ENCODE assay signal across 8 cellular contexts in genomic region chrX:38803286-38803608, GRCh38. TPM values are rescaled to one million over a fixed set of nuclear protein-coding genes. Genes with fewer than 3 reads are reported as not detected.
DNase-seq lines count a peak whose midpoint lies in the region; ATAC-seq and TF ChIP-seq lines count a peak whose summit lies in the region.

No MANE protein-coding gene starts in this region.

- CTCF ChIA-PET in T-cell (lab: Charles Lee) = no interaction called here

- peak overlapping the region; percentile 79 for H3K4me3 ChIP-seq in fibroblast of the aortic adventitia (ENCODE audit: low read depth, low read length)

- TF ChIP-seq CTCF in fibroblast of the aortic adventitia (IDR thresholded peaks at IDR 0.05; ENCODE audit: insufficient read depth, low read length) = no peak

- H3K4me3 Mint-ChIP-seq in T-cell = peak overlapping the region; percentile 78 to 87 (median 82)

- H3K36me3 Mint-ChIP-seq in T-cell = peaks cover 4% of the 10 kb centered on the region

- peak overlapping the region; percentile 90 to 92 for H3K27ac Mint-ChIP-seq in T-cell

- DNase-seq in NCI-H2227 treated with DMSO at 0.1 percent for 48 hours (lab: John Stamatoyannopoulos, UW) (peak; percentile 61), NCI-H2227 (lab: John Stamatoyannopoulos, UW; ENCODE audit: unreplicated experiment) (no peak), T-cell (no peak), fibroblast of the aortic adventitia (ENCODE audit: low read depth) (no peak), sciatic nerve (ENCODE audit: low spot score) (no peak), epidermal melanocyte (ENCODE audit: insufficient read length, low spot score) (no peak), SW480 (ENCODE audit: low spot score) (no peak)

- ATAC-seq in T-cell (replicated peaks in 1 of 4) = no peak
- peak; percentile 1 for ATAC-seq in sciatic nerve
- no peak for ATAC-seq in GM21576 (IDR thresholded peaks at IDR 0.05; ENCODE audit: unreplicated experiment)

- H3K27me3 Mint-ChIP-seq in T-cell = peaks cover 0 to 7% of the 10 kb centered on the region in 2 donors

- H3K4me1 Mint-ChIP-seq in T-cell = peaks cover 22 to 34% (median 31%) of the 10 kb centered on the region in 3 donors

- H3K9me3 Mint-ChIP-seq in T-cell = no peaks in the 10 kb centered on the region

- intact Hi-C loops in sciatic nerve (cut with DNase I) = no loop called here

- POLR2A ChIA-PET in T-cell (lab: Charles Lee) = no interaction called here

RNA-seq across cellular contexts. Expression of gene MID1IP1, which starts 2.0 kb away (rescaled TPM):
- total RNA-seq in T-cell (10 to 100 TPM; 19.1 to 73.4 (median 65.2) TPM), fibroblast of the aortic adventitia (ENCODE audit: low replicate concordance) (33.6 and 54.9 TPM in 2 replicates), sciatic nerve (62.5 TPM)
